In the genomic region with DNA sequence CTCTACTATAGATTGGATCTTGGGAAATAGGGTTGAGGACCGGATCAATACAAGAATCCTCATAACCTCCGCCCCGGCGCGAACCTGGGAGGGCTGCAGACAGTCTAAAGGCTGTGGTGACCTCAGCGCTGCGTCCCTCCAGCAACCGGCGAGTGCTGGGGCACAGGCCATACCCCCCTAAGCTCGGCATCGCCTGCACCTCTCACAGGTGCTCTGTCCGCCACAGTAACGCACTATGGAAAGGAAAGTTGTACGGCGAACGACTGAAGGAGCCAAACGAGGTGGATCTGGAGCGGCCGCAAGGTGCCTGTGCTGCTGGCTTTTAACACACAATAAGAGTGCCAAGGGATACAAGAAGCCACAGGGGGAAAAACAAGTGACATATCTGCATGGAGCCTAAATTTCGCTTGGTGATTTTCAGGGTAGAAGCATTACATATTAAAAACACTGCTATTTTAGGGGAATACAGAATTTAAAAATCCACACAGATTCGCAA, we compare ENCODE assay signal across 8 cellular contexts. TPM values are rescaled to one million over a fixed set of nuclear protein-coding genes. Genes with fewer than 3 reads are reported as not detected.
DNase-seq lines count a peak whose midpoint lies in the region; ATAC-seq and TF ChIP-seq lines count a peak whose summit lies in the region.

No MANE protein-coding gene starts in this region.

- no peaks in the 10 kb centered on the region for H3K27me3 ChIP-seq in right atrium auricular region
- H3K27me3 ChIP-seq in skeletal muscle satellite cell (ENCODE audit: control insufficient read depth, insufficient read depth, low read length): no peaks in the 10 kb centered on the region

- H3K9me3 Mint-ChIP-seq in activated naive CD4-positive, alpha-beta T cell treated with anti-CD3 and anti-CD28 coated beads for 36 hours: no peaks in the 10 kb centered on the region

- peaks cover 36% of the 10 kb centered on the region for H3K4me1 Mint-ChIP-seq in activated naive CD4-positive, alpha-beta T cell treated with anti-CD3 and anti-CD28 coated beads for 36 hours (ENCODE audit: low read depth)

- no peak overlapping the region for H3K4me3 Mint-ChIP-seq in activated naive CD4-positive, alpha-beta T cell treated with anti-CD3 and anti-CD28 coated beads for 36 hours

- H3K27me3 Mint-ChIP-seq in activated naive CD4-positive, alpha-beta T cell treated with anti-CD3 and anti-CD28 coated beads for 36 hours (ENCODE audit: low read depth): no peaks in the 10 kb centered on the region

- intact Hi-C loops in Right ventricle myocardium superior (cut with DNase I): no loop called here
- intact Hi-C loops in Right ventricle myocardium inferior (cut with DNase I): no loop called here
- intact Hi-C loops in activated naive CD4-positive, alpha-beta T cell treated with anti-CD3 and anti-CD28 coated beads for 36 hours (cut with micrococcal nuclease): loop anchor here (1.0 to 10.0 kb wide), 10 partner anchors 70 to 1645 kb away; a partner anchor contains a TSS

- peak overlapping the region; percentile 63 to 97 for H3K4me3 ChIP-seq in right atrium auricular region
- peak overlapping the region; percentile 77 for H3K4me3 ChIP-seq in skeletal muscle satellite cell (ENCODE audit: low read length)

- H3K4me1 ChIP-seq in right atrium auricular region (peaks cover 0 to 46% of the 10 kb centered on the region in 2 donors), skeletal muscle satellite cell (ENCODE audit: control insufficient read depth, insufficient read depth, low read length) (peaks cover 30% of the 10 kb centered on the region)

- peak overlapping the region; percentile 98 for H3K27ac ChIP-seq in right atrium auricular region

- peaks cover 31% of the 10 kb centered on the region for H3K36me3 Mint-ChIP-seq in activated naive CD4-positive, alpha-beta T cell treated with anti-CD3 and anti-CD28 coated beads for 36 hours (ENCODE audit: low read depth)

- H3K9ac ChIP-seq in skeletal muscle satellite cell (ENCODE audit: low read depth, low read length): peak overlapping the region; percentile 90

- H3K9me3 ChIP-seq in right atrium auricular region: no peaks in the 10 kb centered on the region
- no peaks in the 10 kb centered on the region for H3K9me3 ChIP-seq in skeletal muscle satellite cell (replicated peaks; ENCODE audit: low read length)

- peak overlapping the region; percentile 91 for H3K4me2 ChIP-seq in skeletal muscle satellite cell (ENCODE audit: low read length)

- no peak overlapping the region for H3K27ac Mint-ChIP-seq in activated naive CD4-positive, alpha-beta T cell treated with anti-CD3 and anti-CD28 coated beads for 36 hours

- no peak for TF ChIP-seq CTCF in right atrium auricular region (IDR thresholded peaks at IDR 0.05)

- DNase-seq in Right ventricle myocardium superior (peak; percentile 67), Right ventricle myocardium inferior (ENCODE audit: missing footprints) (no peak), OCI-M1 (lab: John Stamatoyannopoulos, UW) (peak; percentile 85), right atrium auricular region (ENCODE audit: low spot score) (no peak), HuH-7 (ENCODE audit: low spot score) (no peak)
- DNase-seq in activated naive CD4-positive, alpha-beta T cell treated with anti-CD3 and anti-CD28 coated beads for 36 hours: peak; percentile 47

- peaks cover 26% of the 10 kb centered on the region for H3K36me3 ChIP-seq in right atrium auricular region
- peaks cover 19% of the 10 kb centered on the region for H3K36me3 ChIP-seq in skeletal muscle satellite cell (ENCODE audit: insufficient read depth, low read length)

- ATAC-seq in Right ventricle myocardium superior (ENCODE audit: poor library complexity): peak; percentile 2
- ATAC-seq in Right ventricle myocardium inferior: no peak
- no peak for ATAC-seq in HG02763 (IDR thresholded peaks at IDR 0.05; ENCODE audit: unreplicated experiment)

- CTCF ChIA-PET in activated naive CD4-positive, alpha-beta T cell treated with anti-CD3 and anti-CD28 coated beads for 36 hours (lab: Charles Lee): interaction anchor here (0.8 to 9.1 kb wide), 9 partner anchors 9 to 158 kb away, joined by 3 to 81 read pairs (median 7); a partner anchor contains a TSS

RNA-seq across cellular contexts. Expression of a gene that starts 1.4 kb away (rescaled TPM):
- 13.9 TPM for total RNA-seq in Right ventricle myocardium superior
- 14.7 TPM for total RNA-seq in Right ventricle myocardium inferior
- 10 to 100 TPM; 91.0 to 91.5 TPM for total RNA-seq in activated naive CD4-positive, alpha-beta T cell treated with anti-CD3 and anti-CD28 coated beads for 36 hours
- 10 to 100 TPM; 16.5 to 17.0 TPM for total RNA-seq in right atrium auricular region
- total RNA-seq in skeletal muscle satellite cell (2012; rRNA removed): 33.0 and 33.5 TPM in 2 replicates

RNA-seq across cellular contexts. Expression of a gene that starts 53.1 kb away (rescaled TPM):
- 3.4 TPM for total RNA-seq in Right ventricle myocardium superior
- 2.6 TPM for total RNA-seq in Right ventricle myocardium inferior
- under 1 TPM; 0.14 to 0.37 TPM for total RNA-seq in activated naive CD4-positive, alpha-beta T cell treated with anti-CD3 and anti-CD28 coated beads for 36 hours
- total RNA-seq in right atrium auricular region: 1 to 10 TPM; 4.7 to 8.9 TPM
- 17.0 and 30.9 TPM in 2 replicates for total RNA-seq in skeletal muscle satellite cell (2012; rRNA removed)

Comparison
In these comparisons a context has a peak if more than half of its experiments do, and no peak if none do; other contexts are left out.
1. DNase-seq: peak in Right ventricle myocardium superior (single experiment), OCI-M1 (single experiment) and activated naive CD4-positive, alpha-beta T cell treated with anti-CD3 and anti-CD28 coated beads for 36 hours (single experiment); none in Right ventricle myocardium inferior (single experiment), right atrium auricular region (single experiment) and HuH-7 (single experiment).